Comparison of ENCODE assay signal across 27 cellular contexts in genomic region chr3:179964867-179965266, GRCh38.
"Had no signal": no experiment of that assay in that cellular context is flagged by ENCODE, and none has a peak within 500 bp of the region (broad histone marks: within the 10 kb centered on the region; RNA-seq: fewer than 3 reads in every experiment).

No MANE protein-coding gene starts in this region.

- H3K4me1 ChIP-seq: esophagus squamous epithelium, heart right ventricle, left lung, prostate gland, right atrium auricular region, sigmoid colon, transverse colon, upper lobe of right lung, vagina had no signal

- H3K9me3 Mint-ChIP-seq: effector memory CD8-positive, alpha-beta T cell; mesothelial cell of epicardium; nephron progenitor cell had no signal

- H3K4me3 ChIP-seq: coronary artery, esophagus squamous epithelium, heart right ventricle, left lung, mucosa of descending colon, prostate gland, right atrium auricular region, sigmoid colon, transverse colon, upper lobe of right lung, vagina had no signal

- H3K4me3 Mint-ChIP-seq: effector memory CD8-positive, alpha-beta T cell; mesothelial cell of epicardium; naive B cell; nephron progenitor cell; stimulated activated memory B cell treated with anti-CD40 and anti-IgM and Interleukin-4, amounts not matched to agents 10 μg/mL and 1 μg/mL and 100 μg/mL, for 72 hours had no signal

- H3K27ac Mint-ChIP-seq: effector memory CD8-positive, alpha-beta T cell; mesothelial cell of epicardium; naive B cell; nephron progenitor cell; stimulated activated memory B cell treated with anti-CD40 and anti-IgM and Interleukin-4, amounts not matched to agents 10 μg/mL and 1 μg/mL and 100 μg/mL, for 72 hours had no signal

- DNase-seq: dermis blood vessel endothelial cell; effector memory CD8-positive, alpha-beta T cell; erythroblast; esophagus squamous epithelium; foreskin melanocyte; glutamatergic neuron; heart right ventricle; hippocampal formation; left cardiac atrium; left lung; mesenchymal stem cell; mucosa of descending colon; naive B cell; nephron progenitor cell; nucleus accumbens; sigmoid colon; stimulated activated CD4-positive, alpha-beta T cell treated with anti-CD3 and anti-CD28 coated beads, Interleukin-2, amount 100 ng/mL, for 24 hours; stimulated activated CD4-positive, alpha-beta T cell treated with anti-CD3 and anti-CD28 coated beads, Interleukin-4, amount 100 ng/mL, for 24 hours; stimulated activated naive CD8-positive, alpha-beta T cell treated with anti-CD3 and anti-CD28 coated beads, Interleukin-15, Interleukin-2, amounts not matched to agents 100 U/mL and 50 U/mL, for 24 hours; transverse colon; upper lobe of right lung had no signal

- H3K4me1 Mint-ChIP-seq: mesothelial cell of epicardium had no signal

- H3K36me3 ChIP-seq: esophagus squamous epithelium, heart right ventricle, left lung, prostate gland, right atrium auricular region, sigmoid colon, transverse colon, upper lobe of right lung, vagina had no signal

- H3K36me3 Mint-ChIP-seq: mesothelial cell of epicardium; naive B cell; stimulated activated memory B cell treated with anti-CD40 and anti-IgM and Interleukin-4, amounts not matched to agents 10 μg/mL and 1 μg/mL and 100 μg/mL, for 72 hours had no signal

- H3K27me3 ChIP-seq: esophagus squamous epithelium, left lung, right atrium auricular region, transverse colon, upper lobe of right lung, vagina had no signal

- H3K9me3 ChIP-seq: esophagus squamous epithelium, heart right ventricle, left lung, mucosa of descending colon, prostate gland, right atrium auricular region, sigmoid colon, transverse colon, upper lobe of right lung, vagina had no signal

- ATAC-seq: effector memory CD8-positive, alpha-beta T cell; heart right ventricle; left cardiac atrium; left lung; mucosa of descending colon; stimulated activated memory B cell treated with anti-CD40 and anti-IgM and Interleukin-4, amounts not matched to agents 10 μg/mL and 1 μg/mL and 100 μg/mL, for 72 hours; stimulated activated naive CD8-positive, alpha-beta T cell treated with anti-CD3 and anti-CD28 coated beads, Interleukin-15, Interleukin-2, amounts not matched to agents 100 U/mL and 50 U/mL, for 24 hours; upper lobe of right lung had no signal
